Comparison of ENCODE assay signal across 26 cellular contexts in genomic region chr2:109109342-109109741, GRCh38. TPM values are rescaled to one million over a fixed set of nuclear protein-coding genes. Genes with fewer than 3 reads are reported as not detected.
A peak's percentile ranks its signal among the peaks of the same experiment; 100 is the strongest.
DNase-seq lines count a peak whose midpoint lies in the region; ATAC-seq, FAIRE-seq and TF ChIP-seq lines count a peak whose summit lies in the region.
"Had no signal": no experiment of that assay in that cellular context is flagged by ENCODE, and none has a peak within 500 bp of the region (broad histone marks: within the 10 kb centered on the region; RNA-seq: fewer than 3 reads in every experiment).

No MANE protein-coding gene starts in this region.

- no peak for DNase-seq in mammary epithelial cell
- DNase-seq in MCF 10A (ENCODE audit: unreplicated experiment) = no peak
- DNase-seq in NCI-H748 (lab: John Stamatoyannopoulos, UW; ENCODE audit: unreplicated experiment) = peak; percentile 46
- no peak for DNase-seq in RWPE2 (ENCODE audit: low spot score)
- DNase-seq in keratinocyte (ENCODE audit: low read depth, low spot score) = no peak
- no peak for DNase-seq in nucleus accumbens (lab: John Stamatoyannopoulos, UW)
- no peak for DNase-seq in Kasumi-1 (lab: John Stamatoyannopoulos, UW)
- DNase-seq: 8988T; ACHN; AML-193; BE2C; CD4-positive, alpha-beta T cell; CD8-positive, alpha-beta memory T cell; DMS 273 treated with DMSO at 0.1 percent for 48 hours; DMS79; EL; GDM1; H9 had no signal

- H3K4me3 ChIP-seq in mammary epithelial cell (replicated peaks in 1 of 3; ENCODE audit: insufficient read depth in 1 of 3, low read depth in 2 of 3, low read length in 3 of 3) (no peak overlapping the region), RWPE2 (ENCODE audit: severe bottlenecking) (no peak overlapping the region), keratinocyte (ENCODE audit: control insufficient read depth in 2 of 3, extremely low read depth in 1 of 3, insufficient read depth in 2 of 3, low read depth in 1 of 3, low read length in 3 of 3) (no peak overlapping the region)
- H3K4me3 ChIP-seq: A549; BLaER1 treated with 17β-estradiol and CSF1 and Interleukin-3, amounts not matched to agents 10 nM and 100 nM; GM12878; GM23338 had no signal

- no peaks in the 10 kb centered on the region for H3K27me3 ChIP-seq in mammary epithelial cell (ENCODE audit: insufficient read depth, low read length)
- H3K27me3 ChIP-seq in RWPE2 (ENCODE audit: insufficient read depth, poor library complexity, severe bottlenecking) = no peaks in the 10 kb centered on the region
- no peaks in the 10 kb centered on the region for H3K27me3 ChIP-seq in keratinocyte (ENCODE audit: control insufficient read depth, extremely low read depth, insufficient read depth, low read length)
- H3K27me3 ChIP-seq: BE2C; BLaER1 treated with 17β-estradiol and CSF1 and Interleukin-3, amounts not matched to agents 10 nM and 100 nM had no signal

- H3K36me3 Mint-ChIP-seq in MCF 10A (ENCODE audit: insufficient read depth, unreplicated experiment) = peaks cover 4% of the 10 kb centered on the region
- H3K36me3 Mint-ChIP-seq: CD14-positive monocyte; CD8-positive, alpha-beta memory T cell had no signal

- H3K9me1 ChIP-seq in keratinocyte (ENCODE audit: control insufficient read depth, extremely low read depth, insufficient read depth, low read length) = no peaks in the 10 kb centered on the region

- FAIRE-seq in keratinocyte (lab: Jason Lieb, UNC) = no peak
- FAIRE-seq: A549, D721Med, GM12878, GM19239 had no signal

- H3K9me3 Mint-ChIP-seq in MCF 10A (ENCODE audit: unreplicated experiment) = no peaks in the 10 kb centered on the region
- H3K9me3 Mint-ChIP-seq: CD4-positive, alpha-beta T cell; CD8-positive, alpha-beta memory T cell; GM23338 had no signal

- in situ Hi-C loops in mammary epithelial cell (cut with MboI; ENCODE audit: low sequenced_read_pairs in 2 of 2) = no loop called here

- peaks cover 4% of the 10 kb centered on the region for H3K27me3 Mint-ChIP-seq in MCF 10A (ENCODE audit: insufficient read depth, unreplicated experiment)
- H3K27me3 Mint-ChIP-seq: CD4-positive, alpha-beta T cell had no signal

- dilution Hi-C loops in mammary epithelial cell (cut with HindIII; ENCODE audit: low sequenced_read_pairs) (no loop called here), keratinocyte (cut with MboI; ENCODE audit: extremely low pct_ligation_motif_present, low sequenced_read_pairs) (no loop called here)

- 47% methylated on average over 2 of the region's 2 CpGs for WGBS in mammary epithelial cell (ENCODE audit: low coverage, missing lambda C conversion rate)

- H3K27ac ChIP-seq in mammary epithelial cell (ENCODE audit: insufficient read depth, low read depth, low read length) (no peak overlapping the region), RWPE2 (ENCODE audit: poor library complexity, severe bottlenecking) (no peak overlapping the region), keratinocyte (ENCODE audit: control insufficient read depth, insufficient read depth, low read length) (no peak overlapping the region)
- H3K27ac ChIP-seq: A549; BLaER1 treated with 17β-estradiol and CSF1 and Interleukin-3, amounts not matched to agents 10 nM and 100 nM had no signal

- POLR2A ChIA-PET in MCF 10A (lab: Yijun Ruan, JAX) = no interaction called here

- H3K36me3 ChIP-seq in mammary epithelial cell (ENCODE audit: insufficient read depth, low read length) = no peaks in the 10 kb centered on the region
- H3K36me3 ChIP-seq in RWPE2 (ENCODE audit: low read depth) = no peaks in the 10 kb centered on the region
- no peaks in the 10 kb centered on the region for H3K36me3 ChIP-seq in keratinocyte (ENCODE audit: control insufficient read depth in 2 of 2, extremely low read depth in 1 of 2, insufficient read depth in 2 of 2, low read length in 2 of 2)
- H3K36me3 ChIP-seq: BE2C; BLaER1 treated with 17β-estradiol and CSF1 and Interleukin-3, amounts not matched to agents 10 nM and 100 nM had no signal

- H3K9ac ChIP-seq in mammary epithelial cell (ENCODE audit: insufficient read depth, low read length) (no peak overlapping the region), keratinocyte (ENCODE audit: control insufficient read depth, extremely low read depth, insufficient read depth, low read length) (no peak overlapping the region)
- H3K9ac ChIP-seq: BLaER1 treated with 17β-estradiol and CSF1 and Interleukin-3, amounts not matched to agents 10 nM and 100 nM had no signal

- H2AFZ ChIP-seq in mammary epithelial cell (ENCODE audit: low read depth, low read length) (peak overlapping the region; percentile 42), keratinocyte (ENCODE audit: control insufficient read depth, low read length) (peak overlapping the region; percentile 34)

- CTCF ChIA-PET in mammary epithelial cell (lab: Charles Lee; ENCODE audit: low non-redundant PET) (no interaction called here), MCF 10A (lab: Yijun Ruan, JAX) (no interaction called here)

- no peaks in the 10 kb centered on the region for H3K9me3 ChIP-seq in mammary epithelial cell (replicated peaks; ENCODE audit: insufficient read depth, low read length)
- no peaks in the 10 kb centered on the region for H3K9me3 ChIP-seq in RWPE2 (ENCODE audit: severe bottlenecking)
- H3K9me3 ChIP-seq in keratinocyte (ENCODE audit: control insufficient read depth, low read depth, low read length) = no peaks in the 10 kb centered on the region
- H3K9me3 ChIP-seq: A549; BE2C; BLaER1 treated with 17β-estradiol and CSF1 and Interleukin-3, amounts not matched to agents 10 nM and 100 nM had no signal

- BruUV-seq in mammary epithelial cell (replicated peaks; lab: Mats Ljungman, UMichigan) (no TSS peak), MCF 10A (replicated peaks; lab: Mats Ljungman, UMichigan) (no TSS peak)

- peaks cover 5% of the 10 kb centered on the region for H3K4me1 ChIP-seq in mammary epithelial cell (ENCODE audit: insufficient read depth, low read length)
- H3K4me1 ChIP-seq in RWPE2 (ENCODE audit: insufficient read depth, poor library complexity, severe bottlenecking) = no peaks in the 10 kb centered on the region
- H3K4me1 ChIP-seq in keratinocyte (ENCODE audit: control insufficient read depth, extremely low read depth, insufficient read depth, low read length) = peaks cover 8% of the 10 kb centered on the region
- H3K4me1 ChIP-seq: A549; BE2C; BLaER1 treated with 17β-estradiol and CSF1 and Interleukin-3, amounts not matched to agents 10 nM and 100 nM had no signal

- H3K4me1 Mint-ChIP-seq in MCF 10A (ENCODE audit: insufficient read depth, unreplicated experiment) = peaks cover 6% of the 10 kb centered on the region
- H3K4me1 Mint-ChIP-seq: CD14-positive monocyte had no signal

- H3K4me2 ChIP-seq in mammary epithelial cell (ENCODE audit: insufficient read depth, low read depth, low read length) (no peak overlapping the region), keratinocyte (ENCODE audit: control insufficient read depth, extremely low read depth, insufficient read depth, low read depth, low read length) (peak overlapping the region; percentile 25)
- H3K4me2 ChIP-seq: A549; BLaER1 treated with 17β-estradiol and CSF1 and Interleukin-3, amounts not matched to agents 10 nM and 100 nM; GM23338 had no signal

- intact Hi-C loops in mammary epithelial cell (cut with micrococcal nuclease) (no loop called here), MCF 10A (cut with micrococcal nuclease) (no loop called here)

- TF ChIP-seq CTCF in mammary epithelial cell (conservative IDR thresholded peaks at IDR 0.05 in 1 of 2, IDR thresholded peaks at IDR 0.05 in 1 of 2; ENCODE audit: extremely low read depth in 1 of 2, insufficient read depth in 1 of 2, low read depth in 1 of 2, low read length in 2 of 2) (no peak), MCF 10A (IDR thresholded peaks at IDR 0.05; ENCODE audit: unreplicated experiment) (no peak), RWPE2 (IDR thresholded peaks at IDR 0.05; ENCODE audit: poor library complexity, severe bottlenecking) (no peak), keratinocyte (optimal IDR thresholded peaks at IDR 0.05 in 1 of 3, IDR thresholded peaks at IDR 0.05 in 1 of 3, conservative IDR thresholded peaks at IDR 0.05 in 1 of 3; ENCODE audit: extremely low read depth in 1 of 3, insufficient read depth in 2 of 3, low read length in 3 of 3) (no peak)

- H4K20me1 ChIP-seq in mammary epithelial cell (ENCODE audit: insufficient read depth, low read length) (no peaks in the 10 kb centered on the region), keratinocyte (ENCODE audit: control insufficient read depth, extremely low read depth, insufficient read depth, low read length) (no peaks in the 10 kb centered on the region)
- H4K20me1 ChIP-seq: BLaER1 treated with 17β-estradiol and CSF1 and Interleukin-3, amounts not matched to agents 10 nM and 100 nM had no signal

- no peak overlapping the region for H3K4me3 Mint-ChIP-seq in MCF 10A (ENCODE audit: unreplicated experiment)
- H3K4me3 Mint-ChIP-seq: CD14-positive monocyte; CD4-positive, alpha-beta T cell; CD8-positive, alpha-beta memory T cell; GM23338; H9 had no signal

- H3K27ac Mint-ChIP-seq in MCF 10A (ENCODE audit: low read depth, unreplicated experiment) = no peak overlapping the region
- H3K27ac Mint-ChIP-seq: CD4-positive, alpha-beta T cell; GM23338; H9 had no signal

- 0 out of 3 replicates have a peak, but pooled peaks have one; percentile 14 for ATAC-seq in RWPE2 (ENCODE audit: low read depth)
- ATAC-seq: A549, GM12878, GM23338, HCT116 had no signal

- H3K79me2 ChIP-seq in mammary epithelial cell (ENCODE audit: insufficient read depth, low read length) = no peaks in the 10 kb centered on the region
- H3K79me2 ChIP-seq in keratinocyte (ENCODE audit: control insufficient read depth, insufficient read depth, low read length) = no peaks in the 10 kb centered on the region

RNA-seq across cellular contexts. Expression of gene SH3RF3, which starts 19.7 kb away (rescaled TPM):
- total RNA-seq in mammary epithelial cell (1 to 10 TPM in 1 of 2 donors, under 1 TPM in 1; 0.33 to 2.0 TPM), MCF 10A (2022) (21.0 and 21.7 TPM in 2 replicates)
- polyA plus RNA-seq in mammary epithelial cell (0.20 TPM), keratinocyte (0.08 to 0.18 TPM (median 0.17 TPM) in 3 replicates)
- polyA minus RNA-seq in mammary epithelial cell (not detected), keratinocyte (0.19 to 0.69 TPM (median 0.20 TPM) in 3 replicates)
- not detected for polyA plus RNA-seq in keratinocyte (2011; ENCODE audit: low read depth)
- 0.15 and 0.26 TPM in 2 replicates for polyA plus RNA-seq in keratinocyte (2011; cell fraction: cytosol; rRNA removed)
- polyA plus RNA-seq in keratinocyte (2011; cell fraction: nucleus; rRNA removed) = 0.49 and 0.55 TPM in 2 replicates
- 0.06 and 0.36 TPM in 2 replicates for polyA plus RNA-seq in keratinocyte (2012; ENCODE audit: low replicate concordance)
- 0.96 TPM for polyA minus RNA-seq in keratinocyte (2011; cell fraction: cytosol; rRNA and poly(A)+ RNA removed)
- 0.95 and 1.3 TPM in 2 replicates for polyA minus RNA-seq in keratinocyte (2011; cell fraction: nucleus; rRNA and poly(A)+ RNA removed)
